In genomic region chr14:73539017-73539416, GRCh38 we compare ENCODE assay signal across 9 cellular contexts. TPM values are rescaled to one million over a fixed set of nuclear protein-coding genes. Genes with fewer than 3 reads are reported as not detected.
DNase-seq lines count a peak whose midpoint lies in the region; ATAC-seq and TF ChIP-seq lines count a peak whose summit lies in the region.
"Not testable (repeated sequence)": the region's sequence is repeated elsewhere in the genome, so short reads cannot be mapped to it uniquely, and the experiment has no call there.
"Had no signal": no experiment of that assay in that cellular context is flagged by ENCODE, and none has a peak within 500 bp of the region (broad histone marks: within the 10 kb centered on the region; RNA-seq: fewer than 3 reads in every experiment).

No MANE protein-coding gene starts in this region.

- not testable (repeated sequence) for H3K9me3 Mint-ChIP-seq in H9

- not testable (repeated sequence) for H3K9ac ChIP-seq in DND-41 (ENCODE audit: low read depth, low read length); H9 (ENCODE audit: extremely low read depth, insufficient read length, low read length)

- not testable (repeated sequence) for H3K27ac ChIP-seq in DND-41 (ENCODE audit: low read length); H9 (ENCODE audit: insufficient read length, low read depth, low read length); adrenal gland; left ventricle myocardium inferior (replicated peaks); ovary

- H2AFZ ChIP-seq in DND-41 (ENCODE audit: low read depth, low read length); H9 (ENCODE audit: low read length): not testable (repeated sequence)

- not testable (repeated sequence) for H3K36me3 ChIP-seq in DND-41 (ENCODE audit: insufficient read depth, low read length); adrenal gland (replicated peaks in 1 of 2); left ventricle myocardium inferior; ovary

- H3K79me1 ChIP-seq in H9 (ENCODE audit: insufficient read depth, low read depth, low read length, poor library complexity, severe bottlenecking), result not testable (repeated sequence)

- not testable (repeated sequence) for H3K18ac ChIP-seq in H9 (ENCODE audit: insufficient read length, low read depth, low read length)

- TF ChIP-seq POLR2A in NB4 (IDR thresholded peaks at IDR 0.05; ENCODE audit: extremely low read depth, insufficient read length); adrenal gland (IDR thresholded peaks at IDR 0.05); ovary (IDR thresholded peaks at IDR 0.05): not testable (repeated sequence)

- H4K5ac ChIP-seq in H9 (ENCODE audit: insufficient read length, low read depth, low read length), result not testable (repeated sequence)

- H2AK5ac ChIP-seq in H9 (ENCODE audit: insufficient read length, low read length), result not testable (repeated sequence)

- H3K4ac ChIP-seq in H9 (ENCODE audit: low read depth, low read length), result not testable (repeated sequence)

- not testable (repeated sequence) for H2BK12ac ChIP-seq in H9 (ENCODE audit: insufficient read length, low read depth, low read length)

- intact Hi-C loops in adrenal gland (cut with DNase I); left ventricle myocardium inferior (cut with micrococcal nuclease); ovary (cut with DNase I): not testable (repeated sequence)

- not testable (repeated sequence) for H3K4me3 ChIP-seq in DND-41 (ENCODE audit: low read depth in 1 of 2, low read length in 2 of 2); NB4 (ENCODE audit: low read depth, low read length); adrenal gland; left ventricle myocardium inferior; ovary

- TF ChIP-seq EP300 in ovary (IDR thresholded peaks at IDR 0.05), result not testable (repeated sequence)

- TF ChIP-seq CTCF in DND-41 (IDR thresholded peaks at IDR 0.05; ENCODE audit: borderline replicate concordance, extremely low read depth, low read length, poor library complexity, severe bottlenecking) (peak; percentile 69), H9 (conservative IDR thresholded peaks at IDR 0.05) (peak; percentile 64), NB4 (IDR thresholded peaks at IDR 0.05; ENCODE audit: low read depth, low read length) (peak; percentile 54), adrenal gland (IDR thresholded peaks at IDR 0.05) (peak in 3 of 6 experiments; percentile 27 to 57 (median 34)), left ventricle myocardium inferior (IDR thresholded peaks at IDR 0.05; ENCODE audit: borderline replicate concordance) (peak; percentile 79)
- TF ChIP-seq CTCF in ovary (IDR thresholded peaks at IDR 0.05), result not testable (repeated sequence)

- H3K4me3 Mint-ChIP-seq in H9, result not testable (repeated sequence)

- not testable (repeated sequence) for H4K91ac ChIP-seq in H9 (ENCODE audit: insufficient read length, low read depth, low read length)

- H3K4me1 ChIP-seq in DND-41 (ENCODE audit: insufficient read depth, low read length); H9 (ENCODE audit: insufficient read depth, low read length); adrenal gland (replicated peaks in 1 of 2); ovary (ENCODE audit: insufficient read depth): not testable (repeated sequence)
- peaks cover 28% of the 10 kb centered on the region for H3K4me1 ChIP-seq in left ventricle myocardium inferior

- not testable (repeated sequence) for H3K23me2 ChIP-seq in H9 (ENCODE audit: insufficient read length, low read depth, low read length, poor library complexity, severe bottlenecking)

- not testable (repeated sequence) for H2BK120ac ChIP-seq in H9 (ENCODE audit: low read depth, low read length, poor library complexity, severe bottlenecking)

- H3K27me3 ChIP-seq in DND-41 (ENCODE audit: insufficient read depth, low read length, poor library complexity); H9 (ENCODE audit: insufficient read depth, low read length); adrenal gland; left ventricle myocardium inferior (ENCODE audit: low read depth); ovary: not testable (repeated sequence)

- not testable (repeated sequence) for H3K23ac ChIP-seq in H9 (ENCODE audit: insufficient read length, low read depth, low read length)

- H3K56ac ChIP-seq in H9 (ENCODE audit: insufficient read length, low read depth, low read length), result not testable (repeated sequence)

- WGBS in H9 (ENCODE audit: extremely low coverage, insufficient read length, low lambda C conversion rate), result no CpG with 5 or more reads among the region's 5 CpGs
- WGBS in adrenal gland, 4 donors, result 0 to 30% (median 21%) methylated on average over 1 to 5 of the region's 5 CpGs; no CpG with 5 or more reads in 1 of the 4 donors
- WGBS in ovary, 3 donors, result 46 to 67% methylated on average over 3 to 5 of the region's 5 CpGs; no CpG with 5 or more reads in 1 of the 3 donors

- H3T11ph ChIP-seq in H9 (ENCODE audit: low read length), result not testable (repeated sequence)

- H2BK15ac ChIP-seq in H9 (ENCODE audit: low read depth, low read length), result not testable (repeated sequence)

- DNase-seq in DND-41 (peak; percentile 64), H9 (peak; percentile 67), NB4 (ENCODE audit: low read depth) (peak; percentile 49), adrenal gland (peak in 5 of 7 donors; percentile 40 to 66 (median 53)), left ventricle myocardium inferior (peak; percentile 56), ovary (peak in 3 of 5 donors; percentile 27 to 31 (median 28))
- DNase-seq in activated CD4-positive, alpha-beta T cell treated with anti-CD3 and anti-CD28 coated beads for 24 hours (ENCODE audit: low read depth in 2 of 2), result peak; percentile 44 to 48
- DNase-seq in stimulated activated CD8-positive, alpha-beta memory T cell treated with anti-CD3 and anti-CD28 coated beads, Interleukin-7, amount 100 ng/mL, for 4 hours (ENCODE audit: low read depth in 2 of 2), result peak; percentile 12 to 43

- H4K20me1 ChIP-seq in DND-41 (ENCODE audit: insufficient read depth, low read length); H9 (ENCODE audit: control insufficient read depth, insufficient read depth, insufficient read length): not testable (repeated sequence)

- H3K4me2 ChIP-seq in DND-41 (ENCODE audit: insufficient read depth, low read length); H9 (ENCODE audit: insufficient read depth, insufficient read length, low read length): not testable (repeated sequence)

- ATAC-seq in DND-41 (ENCODE audit: insufficient read depth, low read depth), result peak; percentile 100

- H3K9me3 ChIP-seq in DND-41 (ENCODE audit: insufficient read depth, low read length, severe bottlenecking); H9 (ENCODE audit: control insufficient read depth, low read depth, low read length); adrenal gland (replicated peaks in 1 of 3); left ventricle myocardium inferior (replicated peaks); ovary: not testable (repeated sequence)

- not testable (repeated sequence) for H2BK5ac ChIP-seq in H9 (ENCODE audit: insufficient read length, low read length)

- not testable (repeated sequence) for H3K27me3 Mint-ChIP-seq in H9 (ENCODE audit: low read depth)

- not testable (repeated sequence) for H2BK20ac ChIP-seq in H9 (ENCODE audit: low read depth, low read length, poor library complexity, severe bottlenecking)

- H3K79me2 ChIP-seq in DND-41 (ENCODE audit: insufficient read depth, low read length); H9 (ENCODE audit: insufficient read depth, low read length): not testable (repeated sequence)

- not testable (repeated sequence) for H3K36me3 Mint-ChIP-seq in H9 (ENCODE audit: insufficient read depth in 1 of 3, low read depth in 3 of 3)

- H3K4me1 Mint-ChIP-seq in H9, result not testable (repeated sequence)

- H3K14ac ChIP-seq in H9 (ENCODE audit: insufficient read depth, low read length), result not testable (repeated sequence)

- not testable (repeated sequence) for H4K8ac ChIP-seq in H9 (replicated peaks; ENCODE audit: insufficient read length, low read depth, low read length)

- not testable (repeated sequence) for H3K27ac Mint-ChIP-seq in H9

RNA-seq across cellular contexts. Expression of gene ACOT1, which starts 2.1 kb away (rescaled TPM):
- total RNA-seq in H9 (2021), result 2.0 and 3.9 TPM in 2 replicates
- 10 to 100 TPM in 7 of 8 donors, 1 to 10 TPM in 1; 8.7 to 31.4 (median 17.4) TPM for total RNA-seq in adrenal gland
- polyA plus RNA-seq in adrenal gland, result 10 to 100 TPM in 2 of 3 donors, 1 to 10 TPM in 1; 3.5 to 11.1 (median 10.4) TPM
- 20.3 TPM for total RNA-seq in left ventricle myocardium inferior
- 10 to 100 TPM in 1 of 7 donors, 1 to 10 TPM in 6; 1.6 to 10.4 (median 3.3) TPM for total RNA-seq in ovary
- 10 to 100 TPM in 1 of 2 donors, 1 to 10 TPM in 1; 2.7 to 10.4 TPM for polyA plus RNA-seq in ovary

RNA-seq across cellular contexts. Expression of gene HEATR4, which starts 19.7 kb away (rescaled TPM):
- 0.15 and 0.31 TPM in 2 replicates for total RNA-seq in H9 (2021)
- under 1 TPM in 6 of 8 donors, not detected in 2; under 0.01 to 0.80 (median 0.33) TPM for total RNA-seq in adrenal gland
- polyA plus RNA-seq in adrenal gland, result 1 to 10 TPM in 1 of 3 donors, under 1 TPM in 2; 0.09 to 3.3 (median 0.81) TPM
- 0.38 TPM for total RNA-seq in left ventricle myocardium inferior
- under 1 TPM; 0.34 to 0.72 (median 0.43) TPM for total RNA-seq in ovary
- polyA plus RNA-seq in ovary, result under 1 TPM; 0.10 to 0.35 TPM
- total RNA-seq: T-helper 1 cell treated with Interleukin-12 subunit alpha and Interleukin-12 subunit beta and Interleukin-4 antibody, amounts not matched to agents 30 ng/mL and 1 ng/mL, for 36 hours had no signal

RNA-seq across cellular contexts. Expression of gene ACOT2, which starts 30.0 kb away (rescaled TPM):
- total RNA-seq in H9 (2021), result 10.2 and 10.3 TPM in 2 replicates
- total RNA-seq in adrenal gland, result 100 to 1,000 TPM in 2 of 8 donors, 10 to 100 TPM in 6; 48.5 to 310 (median 86.4) TPM
- 10 to 100 TPM; 26.0 to 64.5 (median 45.5) TPM for polyA plus RNA-seq in adrenal gland
- 191 TPM for total RNA-seq in left ventricle myocardium inferior
- 10 to 100 TPM; 10.8 to 35.7 (median 19.3) TPM for total RNA-seq in ovary
- polyA plus RNA-seq in ovary, result 10 to 100 TPM; 23.1 to 27.2 TPM

RNA-seq across cellular contexts. Expression of gene RIOX1, which starts 48.3 kb away (rescaled TPM):
- 32.1 and 37.2 TPM in 2 replicates for total RNA-seq in H9 (2021)
- 10 to 100 TPM in 6 of 8 donors, 1 to 10 TPM in 2; 9.0 to 21.2 (median 11.8) TPM for total RNA-seq in adrenal gland
- polyA plus RNA-seq in adrenal gland, result 1 to 10 TPM; 5.2 to 6.0 (median 5.9) TPM
- 8.1 TPM for total RNA-seq in left ventricle myocardium inferior
- total RNA-seq in ovary, result 10 to 100 TPM; 10.6 to 16.2 (median 13.7) TPM
- 1 to 10 TPM; 4.4 to 6.8 TPM for polyA plus RNA-seq in ovary

RNA-seq across cellular contexts. Expression of gene ACOT4, which starts 52.7 kb away (rescaled TPM):
- 1.8 and 1.9 TPM in 2 replicates for total RNA-seq in H9 (2021)
- total RNA-seq in adrenal gland, result 1 to 10 TPM; 1.8 to 6.7 (median 2.6) TPM
- polyA plus RNA-seq in adrenal gland, result 1 to 10 TPM in 2 of 3 donors, under 1 TPM in 1; 0.74 to 1.8 (median 1.3) TPM
- 0.77 TPM for total RNA-seq in left ventricle myocardium inferior
- 1 to 10 TPM in 3 of 7 donors, under 1 TPM in 4; 0.28 to 2.1 (median 0.38) TPM for total RNA-seq in ovary
- 1 to 10 TPM in 1 of 2 donors, under 1 TPM in 1; 0.28 to 3.9 TPM for polyA plus RNA-seq in ovary
